In the genomic region with DNA sequence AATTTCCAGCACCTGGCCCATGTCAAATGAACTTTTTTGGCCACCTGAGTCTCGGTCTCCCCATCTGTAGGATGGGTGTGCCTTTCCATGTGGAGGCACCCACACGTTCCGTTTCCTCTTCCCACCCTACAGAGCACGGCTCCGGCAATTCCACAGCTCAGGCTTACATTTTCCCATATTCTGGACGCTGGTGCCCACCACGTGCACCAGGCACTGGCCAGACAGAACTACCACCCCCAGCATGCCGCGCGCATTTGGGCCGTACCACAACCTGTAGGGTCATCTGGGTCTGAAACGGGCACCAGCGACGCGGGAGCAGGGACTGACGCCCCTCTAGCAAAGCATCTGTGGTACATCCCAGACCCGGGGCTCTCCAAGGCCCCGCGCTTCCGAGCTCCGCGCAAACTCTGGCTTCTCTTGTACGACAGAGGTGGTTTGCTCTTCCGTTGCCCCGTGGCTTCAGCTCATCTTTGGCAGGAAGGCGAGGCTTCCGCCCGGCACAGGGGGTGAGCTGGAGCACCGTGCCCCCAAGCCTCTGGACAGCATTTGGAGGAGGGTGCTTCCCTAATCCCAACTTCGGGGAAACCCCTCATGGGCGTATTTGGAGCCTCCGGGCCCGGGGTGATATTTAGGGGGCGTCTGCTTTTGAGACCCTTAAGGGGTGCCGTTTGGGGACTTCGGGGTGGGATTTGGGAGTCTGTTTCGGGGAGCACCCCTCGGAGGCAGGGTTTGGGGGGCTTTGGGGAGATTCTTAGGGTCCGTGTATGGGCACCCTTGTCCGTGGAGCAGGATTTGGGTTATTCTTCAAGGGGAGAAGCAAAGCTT, we compare ENCODE assay signal across 8 cellular contexts. TPM values are rescaled to one million over a fixed set of nuclear protein-coding genes. Genes with fewer than 3 reads are reported as not detected.
DNase-seq lines count a peak whose midpoint lies in the region; ATAC-seq, FAIRE-seq and TF ChIP-seq lines count a peak whose summit lies in the region.

No MANE protein-coding gene starts in this region.

- TF ChIP-seq EP300 in HepG2 (IDR thresholded peaks at IDR 0.05; ENCODE audit: low read depth in 2 of 2, low read length in 2 of 2): no peak
- no peak for TF ChIP-seq EP300 in HepG2 (CRISPR knock-in tag; IDR thresholded peaks at IDR 0.05; ENCODE audit: borderline replicate concordance)

- peaks cover 17% of the 10 kb centered on the region for H3K79me2 ChIP-seq in HepG2 (ENCODE audit: insufficient read depth, low read length)

- H3K27me3 ChIP-seq in BJ (ENCODE audit: control insufficient read depth, insufficient read depth, low read length) (no peaks in the 10 kb centered on the region), HepG2 (ENCODE audit: control insufficient read depth in 1 of 2, insufficient read depth in 2 of 2, low read length in 2 of 2) (no peaks in the 10 kb centered on the region; a peak in 1 of 5 replicates)

- TF ChIP-seq POLR2A in HepG2 (IDR thresholded peaks at IDR 0.05; ENCODE audit: insufficient read depth in 1 of 2, low read depth in 2 of 2, low read length in 2 of 2): peak; percentile 69 to 76

- peaks cover 3% of the 10 kb centered on the region; the same call in 1 of the 2 replicates for H3K36me3 ChIP-seq in BJ (ENCODE audit: control insufficient read depth, insufficient read depth, low read length)
- H3K36me3 ChIP-seq in HepG2 (replicated peaks in 1 of 2; ENCODE audit: control insufficient read depth in 1 of 2, insufficient read depth in 2 of 2, low read length in 2 of 2): peaks cover 0 to 1% of the 10 kb centered on the region in 2 experiments; a peak in 1 of 5 replicates

- 11% methylated on average over 9 of the region's 40 CpGs for WGBS in HepG2 (ENCODE audit: low lambda C conversion rate)

- peak; percentile 54 for DNase-seq in BJ (ENCODE audit: low read depth)
- DNase-seq in GM19240 (ENCODE audit: insufficient read length, low spot score): peak; percentile 87
- DNase-seq in NCI-H526 treated with DMSO at 0.1 percent for 48 hours (lab: John Stamatoyannopoulos, UW): peak; percentile 86
- peak; percentile 93 for DNase-seq in activated CD4-positive, alpha-beta T cell treated with anti-CD3 and anti-CD28 coated beads, Interleukin-2, amount 10 ng/mL, durations not matched to agents 24 days and 14 days
- DNase-seq in HepG2 (ENCODE audit: low spot score): peak; percentile 87
- peak; percentile 61 to 68 for DNase-seq in stimulated activated CD4-positive, alpha-beta T cell treated with anti-CD3 and anti-CD28 coated beads, Interleukin-2, amount 100 ng/mL, for 48 hours

- peaks cover 21% of the 10 kb centered on the region for H3K4me1 Mint-ChIP-seq in activated CD4-positive, alpha-beta T cell treated with anti-CD3 and anti-CD28 coated beads, Interleukin-2, amount 10 ng/mL, durations not matched to agents 24 days and 14 days
- H3K4me1 Mint-ChIP-seq in dendritic cell treated with granulocyte-macrophage colony-stimulating factor and Interleukin-4, amounts not matched to agents 40 ng/mL and 50 ng/mL, for 4 days (ENCODE audit: low read depth): peaks cover 25% of the 10 kb centered on the region

- TF ChIP-seq RAD21 in HepG2 (CRISPR knock-in tag; IDR thresholded peaks at IDR 0.05): no peak

- H3K4me2 ChIP-seq in HepG2 (ENCODE audit: low read depth, low read length): peak overlapping the region; percentile 82

- no peaks in the 10 kb centered on the region for H3K9me3 Mint-ChIP-seq in activated CD4-positive, alpha-beta T cell treated with anti-CD3 and anti-CD28 coated beads, Interleukin-2, amount 10 ng/mL, durations not matched to agents 24 days and 14 days
- H3K9me3 Mint-ChIP-seq in dendritic cell treated with granulocyte-macrophage colony-stimulating factor and Interleukin-4, amounts not matched to agents 40 ng/mL and 50 ng/mL, for 4 days: no peaks in the 10 kb centered on the region

- ATAC-seq in HG03457 (IDR thresholded peaks at IDR 0.05; ENCODE audit: unreplicated experiment) (peak; percentile 50), HepG2 (peak; percentile 88)

- H3K4me3 ChIP-seq in BJ (ENCODE audit: low read depth, low read length) (peak overlapping the region; percentile 56), HepG2 (replicated peaks in 1 of 3; ENCODE audit: insufficient read depth in 1 of 3, low read depth in 2 of 3, low read length in 3 of 3) (peak overlapping the region; percentile 60 to 71 (median 66); a peak in 5 of 6 replicates)

- peak overlapping the region; percentile 97 for H3K4me3 Mint-ChIP-seq in activated CD4-positive, alpha-beta T cell treated with anti-CD3 and anti-CD28 coated beads, Interleukin-2, amount 10 ng/mL, durations not matched to agents 24 days and 14 days
- H3K4me3 Mint-ChIP-seq in dendritic cell treated with granulocyte-macrophage colony-stimulating factor and Interleukin-4, amounts not matched to agents 40 ng/mL and 50 ng/mL, for 4 days: peak overlapping the region; percentile 95

- intact Hi-C loops in activated CD4-positive, alpha-beta T cell treated with anti-CD3 and anti-CD28 coated beads, Interleukin-2, amount 10 ng/mL, durations not matched to agents 24 days and 14 days (cut with micrococcal nuclease): loop anchor here (2.0 to 10.0 kb wide), 3 partner anchors 46 to 464 kb away; a partner anchor contains a TSS
- intact Hi-C loops in dendritic cell treated with granulocyte-macrophage colony-stimulating factor and Interleukin-4, amounts not matched to agents 40 ng/mL and 50 ng/mL, for 4 days (cut with micrococcal nuclease): loop anchor here (5.0 to 10.0 kb wide), 2 partner anchors 124 to 837 kb away; no protein-coding TSS in a partner anchor
- intact Hi-C loops in HepG2 (cut with micrococcal nuclease; ENCODE audit: unreplicated experiment): no loop called here

- peak overlapping the region; percentile 30 for H3K27ac ChIP-seq in HepG2 (ENCODE audit: extremely low read length, insufficient read depth, low read length)

- in situ Hi-C loops in HepG2 (cut with HindIII; ENCODE audit: extremely low pct_ligation_motif_present, low pct_unique_long_range_greater_than_20kb): loop anchor here (5.0 kb wide), 2 partner anchors 197 to 332 kb away; no protein-coding TSS in a partner anchor

- no peaks in the 10 kb centered on the region for H4K20me1 ChIP-seq in HepG2 (ENCODE audit: insufficient read depth, low read length)

- no peaks in the 10 kb centered on the region for H3K27me3 Mint-ChIP-seq in activated CD4-positive, alpha-beta T cell treated with anti-CD3 and anti-CD28 coated beads, Interleukin-2, amount 10 ng/mL, durations not matched to agents 24 days and 14 days
- H3K27me3 Mint-ChIP-seq in dendritic cell treated with granulocyte-macrophage colony-stimulating factor and Interleukin-4, amounts not matched to agents 40 ng/mL and 50 ng/mL, for 4 days: no peaks in the 10 kb centered on the region

- TF ChIP-seq CTCF in BJ (IDR thresholded peaks at IDR 0.05; ENCODE audit: insufficient read depth, low read depth, low read length): no peak
- peak; percentile 3; the same call in 1 of the 2 replicates for TF ChIP-seq CTCF in HepG2 (CRISPR knock-in tag; IDR thresholded peaks at IDR 0.05)

- peaks cover 27% of the 10 kb centered on the region for H3K4me1 ChIP-seq in HepG2 (ENCODE audit: insufficient read depth, low read length)

- peaks cover 13% of the 10 kb centered on the region for H3K36me3 Mint-ChIP-seq in activated CD4-positive, alpha-beta T cell treated with anti-CD3 and anti-CD28 coated beads, Interleukin-2, amount 10 ng/mL, durations not matched to agents 24 days and 14 days (ENCODE audit: low read depth)
- peaks cover 49% of the 10 kb centered on the region for H3K36me3 Mint-ChIP-seq in dendritic cell treated with granulocyte-macrophage colony-stimulating factor and Interleukin-4, amounts not matched to agents 40 ng/mL and 50 ng/mL, for 4 days (ENCODE audit: low read depth)

- H2AFZ ChIP-seq in HepG2 (ENCODE audit: low read length): no peak overlapping the region

- POLR2A ChIA-PET in BJ (lab: Charles Lee): interaction anchor here (0.6 kb wide), 2 partner anchors 87 to 335 kb away, joined by 3 read pairs; no protein-coding TSS in a partner anchor
- POLR2A ChIA-PET in HepG2 (lab: Yijun Ruan, JAX): interaction anchor here (0.9 to 2.8 kb wide), 6 partner anchors 27 to 333 kb away, joined by 3 to 17 read pairs (median 6); a partner anchor contains a TSS

- H3K27ac Mint-ChIP-seq in activated CD4-positive, alpha-beta T cell treated with anti-CD3 and anti-CD28 coated beads, Interleukin-2, amount 10 ng/mL, durations not matched to agents 24 days and 14 days: peak overlapping the region; percentile 96
- H3K27ac Mint-ChIP-seq in dendritic cell treated with granulocyte-macrophage colony-stimulating factor and Interleukin-4, amounts not matched to agents 40 ng/mL and 50 ng/mL, for 4 days: peak overlapping the region; percentile 89

- CTCF ChIA-PET in BJ (lab: Yijun Ruan, JAX) (interaction anchor here (0.9 to 4.0 kb wide), 6 partner anchors 10 to 333 kb away, joined by 3 to 26 read pairs (median 3); no protein-coding TSS in a partner anchor), HepG2 (lab: Yijun Ruan, JAX; ENCODE audit: low intra/inter-chr PET ratio, low total read pairs) (no interaction called here)

- peak; percentile 94 for FAIRE-seq in HepG2 (lab: Jason Lieb, UNC)

- peak overlapping the region; percentile 62 for H3K9ac ChIP-seq in HepG2 (ENCODE audit: insufficient read depth, low read depth, low read length)

- no peaks in the 10 kb centered on the region for H3K9me3 ChIP-seq in HepG2 (ENCODE audit: low read length)

- no TSS peak for BruUV-seq in HepG2 (replicated peaks; lab: Mats Ljungman, UMichigan)

RNA-seq across cellular contexts. Expression of a gene that starts 3.0 kb away (rescaled TPM):
- polyA plus RNA-seq in BJ (2011; rRNA removed) (185 and 296 TPM in 2 replicates), HepG2 (2011; rRNA removed) (129 and 146 TPM in 2 replicates)
- polyA minus RNA-seq in BJ (2011; rRNA and poly(A)+ RNA removed): 187 and 262 TPM in 2 replicates
- total RNA-seq in activated CD4-positive, alpha-beta T cell treated with anti-CD3 and anti-CD28 coated beads, Interleukin-2, amount 10 ng/mL, durations not matched to agents 24 days and 14 days: 233 and 246 TPM in 2 replicates
- 93.3 and 95.6 TPM in 2 replicates for total RNA-seq in HepG2 (2016; rRNA removed; fragmentation: Illumina TruSeq; extraction: Trizol)
- total RNA-seq in HepG2 (2016; cell fraction: cytosol; rRNA removed; fragmentation: Illumina TruSeq; extraction: Trizol; ENCODE audit: low read depth): 5.4 and 7.1 TPM in 2 replicates
- 77.7 and 94.2 TPM in 2 replicates for total RNA-seq in HepG2 (2016; cell fraction: insoluble cytoplasmic fraction; rRNA removed; fragmentation: Illumina TruSeq; extraction: Trizol)
- 18.1 and 19.1 TPM in 2 replicates for total RNA-seq in HepG2 (2016; cell fraction: membrane; rRNA removed; fragmentation: Illumina TruSeq; extraction: Trizol)
- 55.6 and 61.3 TPM in 2 replicates for total RNA-seq in HepG2 (2016; cell fraction: nucleus; rRNA removed; fragmentation: Illumina TruSeq; extraction: Trizol)
- 77.3 and 97.9 TPM in 2 replicates for polyA plus RNA-seq in HepG2 (2011; cell fraction: cytosol; rRNA removed)
- 223 and 227 TPM in 2 replicates for polyA plus RNA-seq in HepG2 (2011; cell fraction: nucleus; rRNA removed)
- polyA plus RNA-seq in HepG2 (2012): 84.6 and 94.4 TPM in 2 replicates
- polyA plus RNA-seq in HepG2 (2016; cell fraction: cytosol; fragmentation: Illumina TruSeq; extraction: Trizol; ENCODE audit: low read depth): 4.8 and 5.6 TPM in 2 replicates
- polyA plus RNA-seq in HepG2 (2016; cell fraction: insoluble cytoplasmic fraction; fragmentation: Illumina TruSeq; extraction: Trizol; ENCODE audit: low read depth): 93.8 and 120 TPM in 2 replicates
- 10.0 and 13.0 TPM in 2 replicates for polyA plus RNA-seq in HepG2 (2016; cell fraction: membrane; fragmentation: Illumina TruSeq; extraction: Trizol; ENCODE audit: low read depth)
- polyA plus RNA-seq in HepG2 (2016; cell fraction: nucleus; fragmentation: Illumina TruSeq; extraction: Trizol; ENCODE audit: insufficient read depth, low read depth): 158 and 178 TPM in 2 replicates
- 280 and 721 TPM in 2 replicates for polyA minus RNA-seq in HepG2 (2011; rRNA and poly(A)+ RNA removed; ENCODE audit: low replicate concordance)
- polyA minus RNA-seq in HepG2 (2011; cell fraction: cytosol; rRNA and poly(A)+ RNA removed): 69.7 and 70.1 TPM in 2 replicates
- polyA minus RNA-seq in HepG2 (2011; cell fraction: nucleus; rRNA and poly(A)+ RNA removed): 44.2 and 45.4 TPM in 2 replicates

RNA-seq across cellular contexts. Expression of a gene that starts 27.8 kb away (rescaled TPM):
- polyA plus RNA-seq in BJ (2011; rRNA removed): 109 and 167 TPM in 2 replicates
- polyA minus RNA-seq in BJ (2011; rRNA and poly(A)+ RNA removed): 118 and 152 TPM in 2 replicates
- total RNA-seq in activated CD4-positive, alpha-beta T cell treated with anti-CD3 and anti-CD28 coated beads, Interleukin-2, amount 10 ng/mL, durations not matched to agents 24 days and 14 days: 66.3 and 70.2 TPM in 2 replicates
- 54.0 and 64.5 TPM in 2 replicates for total RNA-seq in HepG2 (2016; rRNA removed; fragmentation: Illumina TruSeq; extraction: Trizol)
- total RNA-seq in HepG2 (2016; cell fraction: cytosol; rRNA removed; fragmentation: Illumina TruSeq; extraction: Trizol; ENCODE audit: low read depth): 42.6 and 48.2 TPM in 2 replicates
- total RNA-seq in HepG2 (2016; cell fraction: insoluble cytoplasmic fraction; rRNA removed; fragmentation: Illumina TruSeq; extraction: Trizol): 46.2 and 63.4 TPM in 2 replicates
- 101 and 102 TPM in 2 replicates for total RNA-seq in HepG2 (2016; cell fraction: membrane; rRNA removed; fragmentation: Illumina TruSeq; extraction: Trizol)
- 48.0 and 50.2 TPM in 2 replicates for total RNA-seq in HepG2 (2016; cell fraction: nucleus; rRNA removed; fragmentation: Illumina TruSeq; extraction: Trizol)
- 221 and 225 TPM in 2 replicates for polyA plus RNA-seq in HepG2 (2011; rRNA removed)
- polyA plus RNA-seq in HepG2 (2011; cell fraction: cytosol; rRNA removed): 159 and 189 TPM in 2 replicates
- polyA plus RNA-seq in HepG2 (2011; cell fraction: nucleus; rRNA removed): 710 and 899 TPM in 2 replicates
- polyA plus RNA-seq in HepG2 (2012): 70.8 and 105 TPM in 2 replicates
- 81.6 and 88.2 TPM in 2 replicates for polyA plus RNA-seq in HepG2 (2016; cell fraction: cytosol; fragmentation: Illumina TruSeq; extraction: Trizol; ENCODE audit: low read depth)
- 86.5 and 108 TPM in 2 replicates for polyA plus RNA-seq in HepG2 (2016; cell fraction: insoluble cytoplasmic fraction; fragmentation: Illumina TruSeq; extraction: Trizol; ENCODE audit: low read depth)
- polyA plus RNA-seq in HepG2 (2016; cell fraction: membrane; fragmentation: Illumina TruSeq; extraction: Trizol; ENCODE audit: low read depth): 133 and 157 TPM in 2 replicates
- 147 and 168 TPM in 2 replicates for polyA plus RNA-seq in HepG2 (2016; cell fraction: nucleus; fragmentation: Illumina TruSeq; extraction: Trizol; ENCODE audit: insufficient read depth, low read depth)
- polyA minus RNA-seq in HepG2 (2011; rRNA and poly(A)+ RNA removed; ENCODE audit: low replicate concordance): 219 and 435 TPM in 2 replicates
- 89.3 and 94.1 TPM in 2 replicates for polyA minus RNA-seq in HepG2 (2011; cell fraction: cytosol; rRNA and poly(A)+ RNA removed)
- 94.1 and 102 TPM in 2 replicates for polyA minus RNA-seq in HepG2 (2011; cell fraction: nucleus; rRNA and poly(A)+ RNA removed)

RNA-seq across cellular contexts. Expression of a gene that starts 42.2 kb away (rescaled TPM):
- polyA plus RNA-seq in BJ (2011; rRNA removed) (21.7 and 39.9 TPM in 2 replicates), HepG2 (2011; rRNA removed) (31.7 and 38.8 TPM in 2 replicates)
- polyA minus RNA-seq in BJ (2011; rRNA and poly(A)+ RNA removed): 58.8 and 59.4 TPM in 2 replicates
- total RNA-seq in activated CD4-positive, alpha-beta T cell treated with anti-CD3 and anti-CD28 coated beads, Interleukin-2, amount 10 ng/mL, durations not matched to agents 24 days and 14 days: 25.9 and 27.3 TPM in 2 replicates
- total RNA-seq in HepG2 (2016; rRNA removed; fragmentation: Illumina TruSeq; extraction: Trizol): 23.8 and 33.6 TPM in 2 replicates
- 4.6 and 5.6 TPM in 2 replicates for total RNA-seq in HepG2 (2016; cell fraction: cytosol; rRNA removed; fragmentation: Illumina TruSeq; extraction: Trizol; ENCODE audit: low read depth)
- 23.6 and 32.3 TPM in 2 replicates for total RNA-seq in HepG2 (2016; cell fraction: insoluble cytoplasmic fraction; rRNA removed; fragmentation: Illumina TruSeq; extraction: Trizol)
- total RNA-seq in HepG2 (2016; cell fraction: membrane; rRNA removed; fragmentation: Illumina TruSeq; extraction: Trizol): 5.5 and 6.3 TPM in 2 replicates
- total RNA-seq in HepG2 (2016; cell fraction: nucleus; rRNA removed; fragmentation: Illumina TruSeq; extraction: Trizol): 21.6 and 22.6 TPM in 2 replicates
- 17.8 and 18.8 TPM in 2 replicates for polyA plus RNA-seq in HepG2 (2011; cell fraction: cytosol; rRNA removed)
- 103 TPM in 2 replicates for polyA plus RNA-seq in HepG2 (2011; cell fraction: nucleus; rRNA removed)
- 56.6 and 70.9 TPM in 2 replicates for polyA plus RNA-seq in HepG2 (2012)
- 2.1 and 3.2 TPM in 2 replicates for polyA plus RNA-seq in HepG2 (2016; cell fraction: cytosol; fragmentation: Illumina TruSeq; extraction: Trizol; ENCODE audit: low read depth)
- 21.0 and 30.4 TPM in 2 replicates for polyA plus RNA-seq in HepG2 (2016; cell fraction: insoluble cytoplasmic fraction; fragmentation: Illumina TruSeq; extraction: Trizol; ENCODE audit: low read depth)
- polyA plus RNA-seq in HepG2 (2016; cell fraction: membrane; fragmentation: Illumina TruSeq; extraction: Trizol; ENCODE audit: low read depth): 4.6 and 5.3 TPM in 2 replicates
- polyA plus RNA-seq in HepG2 (2016; cell fraction: nucleus; fragmentation: Illumina TruSeq; extraction: Trizol; ENCODE audit: insufficient read depth, low read depth): 45.2 and 50.2 TPM in 2 replicates
- polyA minus RNA-seq in HepG2 (2011; rRNA and poly(A)+ RNA removed; ENCODE audit: low replicate concordance): 100 and 124 TPM in 2 replicates
- polyA minus RNA-seq in HepG2 (2011; cell fraction: cytosol; rRNA and poly(A)+ RNA removed): 41.3 and 57.4 TPM in 2 replicates
- 55.4 and 68.5 TPM in 2 replicates for polyA minus RNA-seq in HepG2 (2011; cell fraction: nucleus; rRNA and poly(A)+ RNA removed)

RNA-seq across cellular contexts. Expression of a gene that starts 45.6 kb away (rescaled TPM):
- polyA plus RNA-seq in BJ (2011; rRNA removed): 16.9 and 30.9 TPM in 2 replicates
- 25.9 and 28.1 TPM in 2 replicates for polyA minus RNA-seq in BJ (2011; rRNA and poly(A)+ RNA removed)
- total RNA-seq in activated CD4-positive, alpha-beta T cell treated with anti-CD3 and anti-CD28 coated beads, Interleukin-2, amount 10 ng/mL, durations not matched to agents 24 days and 14 days: 64.3 and 64.6 TPM in 2 replicates
- 41.6 and 43.1 TPM in 2 replicates for total RNA-seq in HepG2 (2016; rRNA removed; fragmentation: Illumina TruSeq; extraction: Trizol)
- total RNA-seq in HepG2 (2016; cell fraction: cytosol; rRNA removed; fragmentation: Illumina TruSeq; extraction: Trizol; ENCODE audit: low read depth): 3.1 and 4.0 TPM in 2 replicates
- 35.5 and 44.5 TPM in 2 replicates for total RNA-seq in HepG2 (2016; cell fraction: insoluble cytoplasmic fraction; rRNA removed; fragmentation: Illumina TruSeq; extraction: Trizol)
- total RNA-seq in HepG2 (2016; cell fraction: membrane; rRNA removed; fragmentation: Illumina TruSeq; extraction: Trizol): 12.2 and 12.8 TPM in 2 replicates
- 22.5 and 26.2 TPM in 2 replicates for total RNA-seq in HepG2 (2016; cell fraction: nucleus; rRNA removed; fragmentation: Illumina TruSeq; extraction: Trizol)
- polyA plus RNA-seq in HepG2 (2011; rRNA removed): 15.8 and 15.9 TPM in 2 replicates
- polyA plus RNA-seq in HepG2 (2011; cell fraction: cytosol; rRNA removed): 10.4 and 16.9 TPM in 2 replicates
- polyA plus RNA-seq in HepG2 (2011; cell fraction: nucleus; rRNA removed): 45.1 and 59.0 TPM in 2 replicates
- polyA plus RNA-seq in HepG2 (2012): 14.1 and 15.9 TPM in 2 replicates
- 2.7 and 3.4 TPM in 2 replicates for polyA plus RNA-seq in HepG2 (2016; cell fraction: cytosol; fragmentation: Illumina TruSeq; extraction: Trizol; ENCODE audit: low read depth)
- 29.5 and 39.2 TPM in 2 replicates for polyA plus RNA-seq in HepG2 (2016; cell fraction: insoluble cytoplasmic fraction; fragmentation: Illumina TruSeq; extraction: Trizol; ENCODE audit: low read depth)
- 6.9 and 7.3 TPM in 2 replicates for polyA plus RNA-seq in HepG2 (2016; cell fraction: membrane; fragmentation: Illumina TruSeq; extraction: Trizol; ENCODE audit: low read depth)
- polyA plus RNA-seq in HepG2 (2016; cell fraction: nucleus; fragmentation: Illumina TruSeq; extraction: Trizol; ENCODE audit: insufficient read depth, low read depth): 49.1 and 54.4 TPM in 2 replicates
- 24.6 and 41.4 TPM in 2 replicates for polyA minus RNA-seq in HepG2 (2011; rRNA and poly(A)+ RNA removed; ENCODE audit: low replicate concordance)
- 10.8 and 15.2 TPM in 2 replicates for polyA minus RNA-seq in HepG2 (2011; cell fraction: cytosol; rRNA and poly(A)+ RNA removed)
- 9.4 and 10.0 TPM in 2 replicates for polyA minus RNA-seq in HepG2 (2011; cell fraction: nucleus; rRNA and poly(A)+ RNA removed)

RNA-seq across cellular contexts. Expression of a gene that starts 46.2 kb away (rescaled TPM):
- polyA plus RNA-seq in BJ (2011; rRNA removed) (46.8 and 57.1 TPM in 2 replicates), HepG2 (2011; rRNA removed) (46.6 and 53.9 TPM in 2 replicates)
- polyA minus RNA-seq in BJ (2011; rRNA and poly(A)+ RNA removed): 39.9 and 83.6 TPM in 2 replicates
- total RNA-seq in activated CD4-positive, alpha-beta T cell treated with anti-CD3 and anti-CD28 coated beads, Interleukin-2, amount 10 ng/mL, durations not matched to agents 24 days and 14 days: 86.8 and 89.5 TPM in 2 replicates
- 94.8 and 100 TPM in 2 replicates for total RNA-seq in HepG2 (2016; rRNA removed; fragmentation: Illumina TruSeq; extraction: Trizol)
- total RNA-seq in HepG2 (2016; cell fraction: cytosol; rRNA removed; fragmentation: Illumina TruSeq; extraction: Trizol; ENCODE audit: low read depth): 63.5 and 69.5 TPM in 2 replicates
- total RNA-seq in HepG2 (2016; cell fraction: insoluble cytoplasmic fraction; rRNA removed; fragmentation: Illumina TruSeq; extraction: Trizol): 101 and 102 TPM in 2 replicates
- 56.7 and 63.8 TPM in 2 replicates for total RNA-seq in HepG2 (2016; cell fraction: membrane; rRNA removed; fragmentation: Illumina TruSeq; extraction: Trizol)
- 50.3 and 51.3 TPM in 2 replicates for total RNA-seq in HepG2 (2016; cell fraction: nucleus; rRNA removed; fragmentation: Illumina TruSeq; extraction: Trizol)
- polyA plus RNA-seq in HepG2 (2011; cell fraction: cytosol; rRNA removed): 62.7 and 82.8 TPM in 2 replicates
- 23.0 and 26.5 TPM in 2 replicates for polyA plus RNA-seq in HepG2 (2011; cell fraction: nucleus; rRNA removed)
- 42.6 and 54.4 TPM in 2 replicates for polyA plus RNA-seq in HepG2 (2012)
- polyA plus RNA-seq in HepG2 (2016; cell fraction: cytosol; fragmentation: Illumina TruSeq; extraction: Trizol; ENCODE audit: low read depth): 79.8 and 82.5 TPM in 2 replicates
- 92.6 and 96.5 TPM in 2 replicates for polyA plus RNA-seq in HepG2 (2016; cell fraction: insoluble cytoplasmic fraction; fragmentation: Illumina TruSeq; extraction: Trizol; ENCODE audit: low read depth)
- 57.9 and 58.0 TPM in 2 replicates for polyA plus RNA-seq in HepG2 (2016; cell fraction: membrane; fragmentation: Illumina TruSeq; extraction: Trizol; ENCODE audit: low read depth)
- 81.9 and 89.2 TPM in 2 replicates for polyA plus RNA-seq in HepG2 (2016; cell fraction: nucleus; fragmentation: Illumina TruSeq; extraction: Trizol; ENCODE audit: insufficient read depth, low read depth)
- 77.2 and 279 TPM in 2 replicates for polyA minus RNA-seq in HepG2 (2011; rRNA and poly(A)+ RNA removed; ENCODE audit: low replicate concordance)
- 29.8 and 30.6 TPM in 2 replicates for polyA minus RNA-seq in HepG2 (2011; cell fraction: cytosol; rRNA and poly(A)+ RNA removed)
- polyA minus RNA-seq in HepG2 (2011; cell fraction: nucleus; rRNA and poly(A)+ RNA removed): 7.1 and 9.5 TPM in 2 replicates

Comparison
In these comparisons a context has a peak if more than half of its experiments do, and no peak if none do; other contexts are left out.
1. Peak in every context shown above with its lines: DNase-seq, ATAC-seq, H3K4me3 ChIP-seq and H3K27ac ChIP-seq.